In the genomic region with DNA sequence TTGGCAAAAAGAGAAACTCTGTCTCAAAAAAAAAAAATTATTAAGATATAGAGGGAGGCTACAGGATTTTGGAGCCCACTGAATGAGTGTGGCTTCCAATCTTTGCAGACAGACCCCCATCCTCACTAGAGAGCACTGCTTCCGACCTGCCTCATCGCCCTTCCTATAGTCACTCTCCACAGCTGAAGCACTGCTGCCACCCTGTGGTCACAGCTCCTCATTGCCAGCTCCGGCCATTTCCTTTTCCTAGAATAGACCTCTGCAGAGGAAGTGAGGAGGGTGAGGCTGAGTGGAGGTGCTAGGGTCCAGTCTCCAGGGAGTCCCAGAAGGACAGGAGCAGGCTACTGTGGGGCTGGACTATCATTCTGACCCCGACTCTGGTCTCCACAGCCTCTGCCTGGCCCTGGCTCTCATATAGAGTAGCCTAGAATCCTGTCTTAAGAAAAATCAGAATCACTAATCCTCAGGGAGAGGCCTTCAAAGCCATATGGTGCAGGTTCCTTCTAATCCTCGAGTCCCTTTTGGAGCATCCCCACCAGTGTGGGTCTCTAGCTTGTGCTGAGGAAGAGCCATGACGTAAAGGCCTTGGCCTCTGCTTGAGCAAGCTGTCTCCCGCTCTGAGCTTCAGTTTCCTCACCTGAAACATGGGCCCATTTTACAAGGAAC, we compare ENCODE assay signal across 8 cellular contexts. TPM values are rescaled to one million over a fixed set of nuclear protein-coding genes. Genes with fewer than 3 reads are reported as not detected.
DNase-seq lines count a peak whose midpoint lies in the region; ATAC-seq and TF ChIP-seq lines count a peak whose summit lies in the region.

No MANE protein-coding gene starts in this region.

- ATAC-seq in CD4-positive, CD25-positive, alpha-beta regulatory T cell (ENCODE audit: low read depth in 2 of 2) = peak; percentile 87 to 93
- peak; percentile 61 for ATAC-seq in GM19397 (IDR thresholded peaks at IDR 0.05; ENCODE audit: unreplicated experiment)
- ATAC-seq in HG03565 (IDR thresholded peaks at IDR 0.05; ENCODE audit: unreplicated experiment) = peak; percentile 81
- ATAC-seq in lower lobe of right lung = peak; percentile 87 to 93

- peaks cover 3 to 11% (median 9%) of the 10 kb centered on the region in 4 donors for H3K4me1 Mint-ChIP-seq in CD4-positive, CD25-positive, alpha-beta regulatory T cell

- H3K9me3 ChIP-seq in CD4-positive, CD25-positive, alpha-beta regulatory T cell (ENCODE audit: control insufficient read depth in 2 of 2, low read length in 2 of 2) = no peaks in the 10 kb centered on the region
- H3K9me3 ChIP-seq in lower lobe of right lung = no peaks in the 10 kb centered on the region

- intact Hi-C loops in lower lobe of right lung (cut with DNase I) = no loop called here

- peak overlapping the region; percentile 5 to 91 (median 62) for H3K27ac Mint-ChIP-seq in CD4-positive, CD25-positive, alpha-beta regulatory T cell

- H3K4me1 ChIP-seq in CD4-positive, CD25-positive, alpha-beta regulatory T cell (ENCODE audit: control insufficient read depth, insufficient read depth, low read length, poor library complexity, severe bottlenecking) = peaks cover 7% of the 10 kb centered on the region
- peaks cover 17% of the 10 kb centered on the region for H3K4me1 ChIP-seq in lower lobe of right lung

- H3K9me3 Mint-ChIP-seq in CD4-positive, CD25-positive, alpha-beta regulatory T cell = no peaks in the 10 kb centered on the region

- DNase-seq in CD4-positive, CD25-positive, alpha-beta regulatory T cell = peak; percentile 70 to 82 (median 77)
- DNase-seq in NCI-H774 (lab: John Stamatoyannopoulos, UW) (peak; percentile 80), dedifferentiated amniotic fluid mesenchymal stem cell (ENCODE audit: extremely low spot score) (peak; percentile 79), lower lobe of right lung (peak; percentile 85)
- DNase-seq in activated CD4-positive, alpha-beta T cell treated with anti-CD3 and anti-CD28 coated beads, Interleukin-2, amount 50 U/mL, for 24 hours (ENCODE audit: low read depth in 1 of 2, low spot score in 1 of 2) = peak; percentile 68 to 78
- peak; percentile 53 for DNase-seq in stimulated activated CD8-positive, alpha-beta memory T cell treated with anti-CD3 and anti-CD28 coated beads, Interleukin-15, amount 100 ng/mL, for 24 hours (ENCODE audit: low read depth)

- peak; percentile 92 for TF ChIP-seq CTCF in lower lobe of right lung (IDR thresholded peaks at IDR 0.05)

- H3K36me3 Mint-ChIP-seq in CD4-positive, CD25-positive, alpha-beta regulatory T cell = peaks cover 21% of the 10 kb centered on the region

- peak overlapping the region; percentile 30 for H3K27ac ChIP-seq in CD4-positive, CD25-positive, alpha-beta regulatory T cell (ENCODE audit: insufficient read depth, low read length, poor library complexity, severe bottlenecking)
- peak overlapping the region; percentile 2 for H3K27ac ChIP-seq in lower lobe of right lung

- no peaks in the 10 kb centered on the region for H3K27me3 ChIP-seq in CD4-positive, CD25-positive, alpha-beta regulatory T cell (ENCODE audit: control insufficient read depth, insufficient read depth, low read length)
- no peaks in the 10 kb centered on the region for H3K27me3 ChIP-seq in lower lobe of right lung (ENCODE audit: low read depth)

- no peak overlapping the region for H3K4me3 ChIP-seq in CD4-positive, CD25-positive, alpha-beta regulatory T cell (ENCODE audit: low read depth, low read length)
- no peak overlapping the region for H3K4me3 ChIP-seq in lower lobe of right lung

- peaks cover 40% of the 10 kb centered on the region for H3K36me3 ChIP-seq in CD4-positive, CD25-positive, alpha-beta regulatory T cell (ENCODE audit: control insufficient read depth, insufficient read depth, low read length)
- peaks cover 79% of the 10 kb centered on the region for H3K36me3 ChIP-seq in lower lobe of right lung

- peak overlapping the region in 1 of 4 donors; percentile 8 for H3K4me3 Mint-ChIP-seq in CD4-positive, CD25-positive, alpha-beta regulatory T cell

- H3K27me3 Mint-ChIP-seq in CD4-positive, CD25-positive, alpha-beta regulatory T cell = no peaks in the 10 kb centered on the region

RNA-seq across cellular contexts. Expression of a gene that starts 1.4 kb away (rescaled TPM):
- total RNA-seq in CD4-positive, CD25-positive, alpha-beta regulatory T cell = not detected
- polyA plus RNA-seq in CD4-positive, CD25-positive, alpha-beta regulatory T cell = not detected
- total RNA-seq in lower lobe of right lung = not detected

RNA-seq across cellular contexts. Expression of a gene that starts 7.6 kb away (rescaled TPM):
- total RNA-seq in CD4-positive, CD25-positive, alpha-beta regulatory T cell = 25.1 TPM
- 10 to 100 TPM; 22.5 to 29.1 (median 25.6) TPM for polyA plus RNA-seq in CD4-positive, CD25-positive, alpha-beta regulatory T cell
- 34.3 TPM for total RNA-seq in lower lobe of right lung

RNA-seq across cellular contexts. Expression of a gene that starts 9.4 kb away (rescaled TPM):
- 31.5 TPM for total RNA-seq in CD4-positive, CD25-positive, alpha-beta regulatory T cell
- 1 to 10 TPM; 3.8 to 4.6 (median 4.4) TPM for polyA plus RNA-seq in CD4-positive, CD25-positive, alpha-beta regulatory T cell
- total RNA-seq in lower lobe of right lung = 17.5 TPM

RNA-seq across cellular contexts. Expression of a gene that starts 56.8 kb away (rescaled TPM):
- 931 TPM for total RNA-seq in CD4-positive, CD25-positive, alpha-beta regulatory T cell
- polyA plus RNA-seq in CD4-positive, CD25-positive, alpha-beta regulatory T cell = 100 to 1,000 TPM; 113 to 150 (median 134) TPM
- 767 TPM for total RNA-seq in lower lobe of right lung
